In the genomic region with DNA sequence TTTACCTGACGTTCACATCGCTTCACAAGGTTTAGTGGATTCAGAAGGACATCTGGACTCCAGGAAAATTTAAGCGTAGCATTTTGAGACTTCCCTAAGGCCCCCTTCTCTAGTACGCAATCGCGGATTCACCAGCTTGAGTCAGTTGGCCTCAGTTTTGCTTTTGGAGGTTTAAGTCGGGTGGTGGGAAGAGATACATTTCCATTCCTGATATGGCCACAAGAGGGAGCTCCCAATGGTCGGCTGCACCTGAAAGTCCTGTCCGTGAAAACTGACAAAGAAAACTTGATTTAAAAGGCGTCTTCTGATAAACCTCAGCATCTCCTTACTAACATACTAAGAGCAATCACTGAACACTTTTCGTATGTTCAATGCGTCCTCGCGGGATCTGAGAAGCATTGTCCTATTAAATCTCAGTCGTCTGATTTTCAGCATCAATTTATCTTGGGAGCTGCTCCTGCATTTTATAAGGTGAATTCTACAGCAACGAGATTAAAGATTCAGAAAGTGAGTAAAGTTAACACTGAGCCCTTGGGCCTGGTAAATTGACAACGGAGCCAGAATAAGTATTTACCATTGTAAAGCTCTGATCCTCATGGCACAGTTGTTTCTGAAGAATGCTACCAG, we compare ENCODE assay signal across 8 cellular contexts. TPM values are rescaled to one million over a fixed set of nuclear protein-coding genes. Genes with fewer than 3 reads are reported as not detected.
A peak's percentile ranks its signal among the peaks of the same experiment; 100 is the strongest.
DNase-seq lines count a peak whose midpoint lies in the region; ATAC-seq and TF ChIP-seq lines count a peak whose summit lies in the region.

No MANE protein-coding gene starts in this region.

- peak overlapping the region; percentile 66 for H2AFZ ChIP-seq in parathyroid adenoma

- H3K9me3 ChIP-seq in AG04450 (ENCODE audit: control insufficient read depth, insufficient read depth, low read length) (no peaks in the 10 kb centered on the region), parathyroid adenoma (ENCODE audit: control insufficient read depth, low read length) (no peaks in the 10 kb centered on the region), vagina (no peaks in the 10 kb centered on the region)

- POLR2A ChIA-PET in AG04450 (lab: Yijun Ruan, JAX) (interaction anchor here (0.5 kb wide), 1 partner anchor 503 kb away, joined by 5 read pairs; no protein-coding TSS in a partner anchor), RWPE1 (lab: Yijun Ruan, JAX; ENCODE audit: low non-redundant PET) (no interaction called here)

- H3K27me3 ChIP-seq in AG04450 (ENCODE audit: control insufficient read depth, insufficient read depth, low read length): peaks cover 7% of the 10 kb centered on the region
- no peaks in the 10 kb centered on the region for H3K27me3 ChIP-seq in parathyroid adenoma (ENCODE audit: control insufficient read depth, insufficient read depth, low read length)
- H3K27me3 ChIP-seq in vagina: no peaks in the 10 kb centered on the region

- peak; percentile 29 for DNase-seq in AG04450 (ENCODE audit: low read depth, low spot score)
- peak; percentile 68 for DNase-seq in Jurkat, Clone E6-1 (ENCODE audit: low read depth, low spot score)
- DNase-seq in RWPE1 (ENCODE audit: low spot score): peak; percentile 64
- DNase-seq in activated naive CD4-positive, alpha-beta T cell treated with anti-CD3 and anti-CD28 coated beads, Interleukin-2, amount 50 U/mL, for 16 hours: peak; percentile 45
- DNase-seq in Right ventricle myocardium superior: no peak
- DNase-seq in vagina (ENCODE audit: extremely low spot score in 2 of 2): peak; percentile 25 to 86

- H3K4me2 ChIP-seq in parathyroid adenoma (ENCODE audit: low read length): peak overlapping the region; percentile 62

- no peak overlapping the region for H3K4me3 ChIP-seq in AG04450 (ENCODE audit: low read depth, low read length)
- no peak overlapping the region for H3K4me3 ChIP-seq in Jurkat, Clone E6-1 (ENCODE audit: low read length)
- H3K4me3 ChIP-seq in parathyroid adenoma (ENCODE audit: low read depth, low read length): peak overlapping the region; percentile 47
- peak overlapping the region; percentile 13 to 27 for H3K4me3 ChIP-seq in vagina

- no peak for TF ChIP-seq POLR2A in vagina (IDR thresholded peaks at IDR 0.05)

- H3K79me2 ChIP-seq in parathyroid adenoma: no peaks in the 10 kb centered on the region

- TF ChIP-seq CTCF in AG04450 (IDR thresholded peaks at IDR 0.05; ENCODE audit: low read depth, low read length): peak; percentile 93
- peak; percentile 89 for TF ChIP-seq CTCF in RWPE1 (conservative IDR thresholded peaks at IDR 0.05; ENCODE audit: low read depth)
- TF ChIP-seq CTCF in parathyroid adenoma (IDR thresholded peaks at IDR 0.05): peak; percentile 76
- TF ChIP-seq CTCF in vagina (IDR thresholded peaks at IDR 0.05): peak; percentile 73 to 84 (median 79)

- ATAC-seq in GM18858 (IDR thresholded peaks at IDR 0.05; ENCODE audit: unreplicated experiment) (peak; percentile 67), Right ventricle myocardium superior (ENCODE audit: poor library complexity) (peak; percentile 85)

- no peak overlapping the region for H3K27ac ChIP-seq in AG04450 (ENCODE audit: low read depth, low read length)
- no peak overlapping the region for H3K27ac ChIP-seq in RWPE1
- peak overlapping the region; percentile 83 for H3K27ac ChIP-seq in parathyroid adenoma
- H3K27ac ChIP-seq in vagina: peak overlapping the region; percentile 53

- no peak overlapping the region for H3K9ac ChIP-seq in parathyroid adenoma

- CTCF ChIA-PET in AG04450 (lab: Charles Lee): interaction anchor here (0.8 to 2.7 kb wide), 45 partner anchors 9 to 550 kb away, joined by 3 to 43 read pairs (median 5); partner anchors contain the start of gene ZCCHC4
- CTCF ChIA-PET in RWPE1 (lab: Yijun Ruan, JAX): interaction anchor here (0.6 to 1.9 kb wide), 27 partner anchors 8 to 524 kb away, joined by 3 to 14 read pairs (median 3); partner anchors contain the start of gene ZCCHC4

- intact Hi-C loops in Right ventricle myocardium superior (cut with DNase I) (no loop called here), vagina (cut with DNase I) (no loop called here)

- H3K4me1 ChIP-seq in parathyroid adenoma (peaks cover 3% of the 10 kb centered on the region), vagina (peaks cover 12% of the 10 kb centered on the region)

- H3K36me3 ChIP-seq in parathyroid adenoma (ENCODE audit: control insufficient read depth, insufficient read depth, low read length) (no peaks in the 10 kb centered on the region), vagina (no peaks in the 10 kb centered on the region)

RNA-seq across cellular contexts. Expression of gene LGI2, which starts 50.6 kb away (rescaled TPM):
- polyA plus RNA-seq in AG04450 (2011; rRNA removed): not detected in 2 replicates
- not detected in 2 replicates for polyA minus RNA-seq in AG04450 (2011; rRNA and poly(A)+ RNA removed)
- not detected for polyA plus RNA-seq in Jurkat, Clone E6-1 (2012; ENCODE audit: insufficient read depth, insufficient read length)
- total RNA-seq in Right ventricle myocardium superior: 2.3 TPM
- 0.98 TPM for total RNA-seq in vagina

Comparison
In these comparisons a context has a peak if more than half of its experiments do, and no peak if none do; other contexts are left out.
1. H3K27ac ChIP-seq: peak in parathyroid adenoma (single experiment) and vagina (single experiment); none in AG04450 (single experiment) and RWPE1 (single experiment).
2. H3K4me3 ChIP-seq: peak in parathyroid adenoma (single experiment) and vagina (2 of 2); none in AG04450 (single experiment) and Jurkat, Clone E6-1 (single experiment).
3. Peak in every context shown above with its lines, with median percentiles within 50 percentile points of each other: CTCF ChIP-seq.